Comparison of ENCODE assay signal across 27 cellular contexts in genomic region chr22:17472886-17473285, GRCh38.
DNase-seq lines count a peak whose midpoint lies in the region; ATAC-seq and TF ChIP-seq lines count a peak whose summit lies in the region.
"Had no signal": no experiment of that assay in that cellular context is flagged by ENCODE, and none has a peak within 500 bp of the region (broad histone marks: within the 10 kb centered on the region; RNA-seq: fewer than 3 reads in every experiment).

No MANE protein-coding gene starts in this region.

- H2BK20ac ChIP-seq in H9 (ENCODE audit: low read depth, low read length, poor library complexity, severe bottlenecking), result no peak overlapping the region

- no peak overlapping the region for H3K27ac ChIP-seq in H9 (ENCODE audit: insufficient read length, low read depth, low read length)
- H3K27ac ChIP-seq in iPS-18a (ENCODE audit: low read length), result no peak overlapping the region
- peak overlapping the region; percentile 85 for H3K27ac ChIP-seq in psoas muscle
- no peak overlapping the region for H3K27ac ChIP-seq in prostate gland
- H3K27ac ChIP-seq: brain microvascular endothelial cell, coronary artery, hepatocyte, pancreas, skin epidermis, tibial artery had no signal

- peaks cover 81 to 87% of the 10 kb centered on the region in 2 experiments for H3K4me1 Mint-ChIP-seq in H9
- H3K4me1 Mint-ChIP-seq: activated naive CD8-positive, alpha-beta T cell treated with anti-CD3 and anti-CD28 coated beads for 36 hours; activated T-helper 17 cell treated with anti-CD3 and anti-CD28 coated beads, Interleukin-2, amount 50 U/mL, for 72 hours had no signal

- peak overlapping the region; percentile 25 to 64 (median 42); a peak in 4 of 7 replicates for H3K27ac Mint-ChIP-seq in H9
- H3K27ac Mint-ChIP-seq: activated naive CD8-positive, alpha-beta T cell treated with anti-CD3 and anti-CD28 coated beads for 36 hours; activated T-helper 17 cell treated with anti-CD3 and anti-CD28 coated beads, Interleukin-2, amount 50 U/mL, for 72 hours; CD4-positive, alpha-beta T cell had no signal

- no peak for TF ChIP-seq POLR2A in prostate gland (IDR thresholded peaks at IDR 0.05)

- H3K79me1 ChIP-seq in H9 (ENCODE audit: insufficient read depth, low read depth, low read length, poor library complexity, severe bottlenecking), result peaks cover 15% of the 10 kb centered on the region

- peak overlapping the region; percentile 74 for H3K23ac ChIP-seq in H9 (ENCODE audit: insufficient read length, low read depth, low read length)

- H3K9ac ChIP-seq in H9 (ENCODE audit: extremely low read depth, insufficient read length, low read length) (no peak overlapping the region), iPS-18a (ENCODE audit: low read length) (peak overlapping the region; percentile 7)

- peak overlapping the region; percentile 29 for H2BK5ac ChIP-seq in H9 (ENCODE audit: insufficient read length, low read length)

- no peak overlapping the region for H3K14ac ChIP-seq in H9 (ENCODE audit: insufficient read depth, low read length)

- H3K36me3 Mint-ChIP-seq in H9 (ENCODE audit: insufficient read depth in 1 of 3, low read depth in 3 of 3), result peaks cover 12 to 22% (median 20%) of the 10 kb centered on the region in 3 experiments
- H3K36me3 Mint-ChIP-seq: activated naive CD8-positive, alpha-beta T cell treated with anti-CD3 and anti-CD28 coated beads for 36 hours had no signal

- H2AFZ ChIP-seq in H9 (ENCODE audit: low read length), result no peak overlapping the region
- H2AFZ ChIP-seq: hepatocyte had no signal

- no peak overlapping the region; the same call in 1 of the 2 replicates for H2BK15ac ChIP-seq in H9 (ENCODE audit: low read depth, low read length)

- no peak overlapping the region for H2BK12ac ChIP-seq in H9 (ENCODE audit: insufficient read length, low read depth, low read length)

- peaks cover 43% of the 10 kb centered on the region; the same call in 1 of the 2 replicates for H3K79me2 ChIP-seq in H9 (ENCODE audit: insufficient read depth, low read length)

- H2BK120ac ChIP-seq in H9 (ENCODE audit: low read depth, low read length, poor library complexity, severe bottlenecking), result no peak overlapping the region

- no peaks in the 10 kb centered on the region for H3K27me3 ChIP-seq in H9 (ENCODE audit: insufficient read depth, low read length)
- no peaks in the 10 kb centered on the region for H3K27me3 ChIP-seq in iPS-18a (ENCODE audit: control insufficient read depth, insufficient read depth, low read length)
- no peaks in the 10 kb centered on the region for H3K27me3 ChIP-seq in psoas muscle (ENCODE audit: insufficient read depth in 3 of 3, low read length in 2 of 3)
- H3K27me3 ChIP-seq in prostate gland (replicated peaks; ENCODE audit: insufficient read depth), result no peaks in the 10 kb centered on the region
- H3K27me3 ChIP-seq: brain microvascular endothelial cell, hepatocyte, pancreas had no signal

- no CpG with 5 or more reads among the region's 6 CpGs for WGBS in H9 (ENCODE audit: extremely low coverage, insufficient read length, low lambda C conversion rate)
- WGBS in psoas muscle, 3 donors, result 17 to 27% (median 22%) methylated on average over 6 of the region's 6 CpGs
- WGBS in prostate gland, result 48% methylated on average over 6 of the region's 6 CpGs

- no peaks in the 10 kb centered on the region for H4K20me1 ChIP-seq in H9 (ENCODE audit: control insufficient read depth, insufficient read depth, insufficient read length)

- no peak overlapping the region for H3T11ph ChIP-seq in H9 (ENCODE audit: low read length)

- H2AK5ac ChIP-seq in H9 (ENCODE audit: insufficient read length, low read length), result no peak overlapping the region

- H3K9me3 Mint-ChIP-seq in H9, result no peaks in the 10 kb centered on the region
- H3K9me3 Mint-ChIP-seq: activated naive CD8-positive, alpha-beta T cell treated with anti-CD3 and anti-CD28 coated beads for 36 hours; activated T-helper 17 cell treated with anti-CD3 and anti-CD28 coated beads, Interleukin-2, amount 50 U/mL, for 72 hours; CD4-positive, alpha-beta T cell had no signal

- H3K27me3 Mint-ChIP-seq in H9 (ENCODE audit: low read depth), result no peaks in the 10 kb centered on the region

- H3K4ac ChIP-seq in H9 (ENCODE audit: low read depth, low read length), result no peak overlapping the region

- intact Hi-C loops in psoas muscle (cut with DNase I), result no loop called here
- intact Hi-C loops in prostate gland (cut with DNase I), result no loop called here

- H4K5ac ChIP-seq in H9 (ENCODE audit: insufficient read length, low read depth, low read length), result no peak overlapping the region

- H3K18ac ChIP-seq in H9 (ENCODE audit: insufficient read length, low read depth, low read length), result no peak overlapping the region

- no peak overlapping the region for H3K56ac ChIP-seq in H9 (ENCODE audit: insufficient read length, low read depth, low read length)

- peak overlapping the region in 1 of 2 experiments; percentile 24; a peak in 1 of 5 replicates for H3K4me3 Mint-ChIP-seq in H9
- H3K4me3 Mint-ChIP-seq: activated naive CD8-positive, alpha-beta T cell treated with anti-CD3 and anti-CD28 coated beads for 36 hours; activated T-helper 17 cell treated with anti-CD3 and anti-CD28 coated beads, Interleukin-2, amount 50 U/mL, for 72 hours; CD4-positive, alpha-beta T cell had no signal

- DNase-seq in H9 (no peak), NCI-H82 treated with DMSO at 0.1 percent for 48 hours (lab: John Stamatoyannopoulos, UW; ENCODE audit: unreplicated experiment) (peak; percentile 79), psoas muscle (no peak), prostate gland (ENCODE audit: low spot score) (no peak)
- no peak for DNase-seq in effector CD8-positive, alpha-beta T cell (lab: John Stamatoyannopoulos, UW)
- DNase-seq: activated CD4-positive, alpha-beta T cell treated with anti-CD3 and anti-CD28 coated beads for 1 hour; activated naive CD8-positive, alpha-beta T cell treated with anti-CD3 and anti-CD28 coated beads for 36 hours; brain microvascular endothelial cell; CD4-positive, alpha-beta T cell; NCI-H1105; NCI-H2029 treated with DMSO at 0.1 percent for 48 hours; NCI-H526 treated with DMSO at 0.1 percent for 48 hours; pancreas; SHP77; stimulated activated CD4-positive, alpha-beta T cell treated with anti-CD3 and anti-CD28 coated beads, Interleukin-2, amount 100 ng/mL, for 48 hours; stimulated activated naive CD8-positive, alpha-beta T cell treated with anti-CD3 and anti-CD28 coated beads, Interleukin-15, Interleukin-2, amounts not matched to agents 100 U/mL and 50 U/mL, for 24 hours; tibial artery had no signal

- ATAC-seq in psoas muscle (no peak), HG03432 (IDR thresholded peaks at IDR 0.05; ENCODE audit: unreplicated experiment) (no peak), GM21717 (IDR thresholded peaks at IDR 0.05; ENCODE audit: unreplicated experiment) (no peak)
- ATAC-seq: activated T-helper 17 cell treated with anti-CD3 and anti-CD28 coated beads, Interleukin-2, amount 50 U/mL, for 72 hours; GM12878; HepG2; pancreas; stimulated activated naive CD8-positive, alpha-beta T cell treated with anti-CD3 and anti-CD28 coated beads, Interleukin-15, Interleukin-2, amounts not matched to agents 100 U/mL and 50 U/mL, for 24 hours had no signal

- TF ChIP-seq CTCF in H9 (conservative IDR thresholded peaks at IDR 0.05) (no peak), psoas muscle (IDR thresholded peaks at IDR 0.05) (no peak), prostate gland (IDR thresholded peaks at IDR 0.05) (no peak)

- no peak overlapping the region for H4K91ac ChIP-seq in H9 (ENCODE audit: insufficient read length, low read depth, low read length)

- H3K36me3 ChIP-seq in iPS-18a (ENCODE audit: control insufficient read depth, low read depth, low read length) (peaks cover 9% of the 10 kb centered on the region), psoas muscle (ENCODE audit: insufficient read depth in 1 of 2, low read depth in 1 of 2) (no peaks in the 10 kb centered on the region), prostate gland (no peaks in the 10 kb centered on the region)
- H3K36me3 ChIP-seq: brain microvascular endothelial cell, HAP-1, pancreas, tibial artery had no signal

- peak overlapping the region; percentile 0 for H3K4me3 ChIP-seq in iPS-18a (ENCODE audit: low read length)
- H3K4me3 ChIP-seq in psoas muscle, result peak overlapping the region; percentile 3
- no peak overlapping the region for H3K4me3 ChIP-seq in prostate gland
- H3K4me3 ChIP-seq: coronary artery, GM12878, HAP-1, hepatocyte, pancreas, skin epidermis, tibial artery had no signal

- no peak overlapping the region for H4K8ac ChIP-seq in H9 (replicated peaks; ENCODE audit: insufficient read length, low read depth, low read length)

- H3K4me2 ChIP-seq in H9 (ENCODE audit: insufficient read depth, insufficient read length, low read length), result no peak overlapping the region
- H3K4me2 ChIP-seq: hepatocyte had no signal

- H3K9me3 ChIP-seq in H9 (ENCODE audit: control insufficient read depth, low read depth, low read length), result no peaks in the 10 kb centered on the region
- no peaks in the 10 kb centered on the region for H3K9me3 ChIP-seq in iPS-18a (ENCODE audit: control insufficient read depth, low read depth, low read length)
- H3K9me3 ChIP-seq in psoas muscle, result no peaks in the 10 kb centered on the region
- H3K9me3 ChIP-seq in prostate gland, result no peaks in the 10 kb centered on the region
- H3K9me3 ChIP-seq: HAP-1, pancreas, tibial artery had no signal

- no peaks in the 10 kb centered on the region for H3K23me2 ChIP-seq in H9 (ENCODE audit: insufficient read length, low read depth, low read length, poor library complexity, severe bottlenecking)

- H3K4me1 ChIP-seq in H9 (ENCODE audit: insufficient read depth, low read length) (peaks cover 14% of the 10 kb centered on the region; the same call in 1 of the 2 replicates), iPS-18a (ENCODE audit: control insufficient read depth, low read depth, low read length) (peaks cover 47% of the 10 kb centered on the region), psoas muscle (peaks cover 83% of the 10 kb centered on the region), prostate gland (replicated peaks) (no peaks in the 10 kb centered on the region)
- H3K4me1 ChIP-seq: pancreas, tibial artery had no signal

Comparison
In these comparisons a context has a peak if more than half of its experiments do, and no peak if none do; other contexts are left out.
1. H3K4me3 ChIP-seq: peak in iPS-18a (single experiment) and psoas muscle (single experiment); none in prostate gland (0 of 2).